Comparison of ENCODE assay signal across 8 cellular contexts in the genomic region with DNA sequence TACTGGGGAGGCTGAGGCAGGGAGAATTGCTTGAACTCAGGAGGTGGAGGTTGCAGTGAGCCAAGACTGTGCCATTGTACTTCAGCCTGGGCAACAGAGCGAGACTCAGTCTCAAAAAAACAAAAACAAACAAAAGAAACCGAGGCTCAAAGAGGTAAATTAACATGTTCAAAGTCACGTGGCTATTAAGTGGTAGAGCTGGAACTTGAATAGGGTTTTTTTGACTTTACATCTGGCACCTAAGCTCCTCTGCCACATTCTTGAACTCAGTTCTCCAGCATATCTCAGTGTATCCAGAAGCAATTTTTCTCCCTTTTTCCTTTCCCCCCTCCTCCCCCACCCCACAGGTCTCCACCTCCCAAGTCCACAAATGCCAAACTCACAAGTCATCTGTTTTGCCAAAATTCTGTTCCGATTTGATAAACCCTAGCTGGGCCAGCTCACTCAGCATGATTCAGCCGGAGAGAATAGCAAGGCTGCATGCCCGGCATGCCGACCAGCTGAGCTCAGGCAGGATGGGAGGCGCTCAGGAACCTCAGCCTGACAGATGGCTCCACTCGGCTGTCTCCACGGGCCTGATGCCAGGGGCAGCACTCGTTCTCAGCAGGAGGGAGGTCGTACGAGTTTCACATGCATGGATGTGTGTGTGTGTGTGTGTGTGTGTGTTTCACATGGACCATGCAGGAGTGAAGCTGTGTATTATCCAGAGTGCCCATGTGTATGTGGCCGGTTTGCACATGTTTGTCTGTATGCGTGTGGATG.
DNase-seq lines count a peak whose midpoint lies in the region; ATAC-seq, FAIRE-seq and TF ChIP-seq lines count a peak whose summit lies in the region.
"Had no signal": no experiment of that assay in that cellular context is flagged by ENCODE, and none has a peak within 500 bp of the region (broad histone marks: within the 10 kb centered on the region; RNA-seq: fewer than 3 reads in every experiment).

No MANE protein-coding gene starts in this region.

- peak; percentile 94 for FAIRE-seq in RCC 7860 (lab: Jason Lieb, UNC)

- no peaks in the 10 kb centered on the region for H3K36me3 ChIP-seq in mesenchymal stem cell (ENCODE audit: control insufficient read depth in 1 of 2, insufficient read depth in 2 of 2, low read depth in 1 of 2, low read length in 2 of 2)

- peak overlapping the region; percentile 77 to 86 for H2BK12ac ChIP-seq in mesenchymal stem cell (ENCODE audit: low read length in 2 of 2)

- no peaks in the 10 kb centered on the region for H3K9me3 ChIP-seq in mesenchymal stem cell (ENCODE audit: control insufficient read depth, low read length)

- peak overlapping the region; percentile 72 to 91 for H3K18ac ChIP-seq in mesenchymal stem cell (ENCODE audit: low read depth in 1 of 2, low read length in 2 of 2)

- DNase-seq in HFFc6 (peak; percentile 99), RCC 7860 (ENCODE audit: low spot score) (peak; percentile 98), mesenchymal stem cell (peak; percentile 96), HuH-7 (ENCODE audit: low spot score) (no peak)
- DNase-seq in stimulated activated CD4-positive, alpha-beta T cell treated with anti-CD3 and anti-CD28 coated beads, Interleukin-4, amount 100 ng/mL, for 4 hours = no peak

- peak overlapping the region; percentile 93 for H2AK5ac ChIP-seq in mesenchymal stem cell (ENCODE audit: low read length, severe bottlenecking)

- H2BK120ac ChIP-seq in mesenchymal stem cell (ENCODE audit: low read depth, low read length) = no peak overlapping the region

- H3K9ac ChIP-seq in mesenchymal stem cell (ENCODE audit: low read length) = peak overlapping the region; percentile 72

- H3K23ac ChIP-seq in mesenchymal stem cell (ENCODE audit: low read length in 2 of 2) = no peak overlapping the region

- H3K27me3 Mint-ChIP-seq in HFFc6 (ENCODE audit: insufficient read depth) = peaks cover 1% of the 10 kb centered on the region

- H3K14ac ChIP-seq in mesenchymal stem cell (ENCODE audit: low read length in 2 of 2) = peak overlapping the region in 1 of 2 experiments; percentile 70

- WGBS in mesenchymal stem cell = 11% methylated on average over 12 of the region's 15 CpGs

- no peak overlapping the region for H2AFZ ChIP-seq in mesenchymal stem cell (ENCODE audit: low read depth, low read length)

- peak overlapping the region in 1 of 2 experiments; percentile 25 for H3K4me3 ChIP-seq in mesenchymal stem cell (ENCODE audit: insufficient read depth in 1 of 2, low read depth in 1 of 2, low read length in 2 of 2)

- H3K9me3 Mint-ChIP-seq in HFFc6 = no peaks in the 10 kb centered on the region

- peak overlapping the region; percentile 70 to 76 for H3K4ac ChIP-seq in mesenchymal stem cell (ENCODE audit: low read depth in 1 of 2, low read length in 2 of 2)

- H3K27me3 ChIP-seq in mesenchymal stem cell (ENCODE audit: control insufficient read depth in 1 of 2, insufficient read depth in 1 of 2, low read length in 2 of 2) = no peaks in the 10 kb centered on the region

- H4K91ac ChIP-seq in mesenchymal stem cell (ENCODE audit: low read length) = peak overlapping the region; percentile 89

- H2BK5ac ChIP-seq in mesenchymal stem cell (ENCODE audit: low read depth, low read length, poor library complexity, severe bottlenecking) = peak overlapping the region; percentile 91

- H3K4me3 Mint-ChIP-seq in HFFc6 = no peak overlapping the region

- H3K4me1 Mint-ChIP-seq in HFFc6 (ENCODE audit: low read depth) = peaks cover 46% of the 10 kb centered on the region

- H3K79me1 ChIP-seq in mesenchymal stem cell (replicated peaks; ENCODE audit: low read length, poor library complexity, severe bottlenecking) = peaks cover 2% of the 10 kb centered on the region

- ATAC-seq in esophagus mucosa (peak; percentile 89), GM19395 (IDR thresholded peaks at IDR 0.05; ENCODE audit: unreplicated experiment) (no peak)

- no peak overlapping the region for H3K4me2 ChIP-seq in mesenchymal stem cell (ENCODE audit: low read length, poor library complexity, severe bottlenecking)

- H3K27ac Mint-ChIP-seq in HFFc6 = no peak overlapping the region

- H4K8ac ChIP-seq in mesenchymal stem cell (ENCODE audit: low read length) = peak overlapping the region; percentile 79

- peak overlapping the region; percentile 96 for H3K27ac ChIP-seq in mesenchymal stem cell (ENCODE audit: low read length, poor library complexity, severe bottlenecking)
- H3K27ac ChIP-seq: VCaP had no signal

- no peaks in the 10 kb centered on the region; the same call in 1 of the 2 replicates for H3K36me3 Mint-ChIP-seq in HFFc6 (ENCODE audit: low read depth)

- peaks cover 15% of the 10 kb centered on the region for H3K4me1 ChIP-seq in mesenchymal stem cell (ENCODE audit: control insufficient read depth, insufficient read depth, low read depth, low read length)

- no peak for TF ChIP-seq CTCF in HFFc6 (IDR thresholded peaks at IDR 0.05)

- H2BK15ac ChIP-seq in mesenchymal stem cell (ENCODE audit: low read depth, poor library complexity, severe bottlenecking) = no peak overlapping the region

Comparison
In these comparisons a context has a peak if more than half of its experiments do, and no peak if none do; other contexts are left out.
1. DNase-seq: peak in HFFc6 (single experiment), RCC 7860 (single experiment) and mesenchymal stem cell (single experiment); none in HuH-7 (single experiment) and stimulated activated CD4-positive, alpha-beta T cell treated with anti-CD3 and anti-CD28 coated beads, Interleukin-4, amount 100 ng/mL, for 4 hours (0 of 2).